Comparison of ENCODE assay signal across 21 cellular contexts in the genomic region with DNA sequence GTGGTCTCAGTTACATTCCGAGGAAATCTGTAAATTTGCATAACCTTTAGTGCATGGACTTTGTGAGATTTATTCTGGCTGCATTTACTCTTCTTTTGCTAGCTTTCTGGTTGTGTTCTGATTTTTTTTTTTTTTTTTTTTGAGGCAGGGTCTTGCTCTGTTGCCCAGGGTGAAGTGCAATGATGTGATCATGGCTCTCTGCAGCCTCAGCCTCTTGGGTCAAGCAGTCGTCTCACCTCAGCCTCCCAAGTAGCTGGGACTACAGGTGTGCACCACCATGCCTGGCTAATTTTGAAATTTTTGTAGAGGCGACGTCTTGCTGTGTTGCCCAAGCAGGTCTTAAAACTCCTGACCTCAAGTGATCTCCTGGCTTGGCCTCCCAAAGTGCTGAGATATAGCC. TPM values are rescaled to one million over a fixed set of nuclear protein-coding genes. Genes with fewer than 3 reads are reported as not detected.
DNase-seq lines count a peak whose midpoint lies in the region; ATAC-seq and TF ChIP-seq lines count a peak whose summit lies in the region.
"Had no signal": no experiment of that assay in that cellular context is flagged by ENCODE, and none has a peak within 500 bp of the region (broad histone marks: within the 10 kb centered on the region; RNA-seq: fewer than 3 reads in every experiment).

No MANE protein-coding gene starts in this region.

- no peaks in the 10 kb centered on the region for H3K9me3 Mint-ChIP-seq in activated T-cell treated with anti-CD3 and anti-CD28 coated beads, Interleukin-2, amount 50 U/mL, for 24 hours
- H3K9me3 Mint-ChIP-seq in WTC11 (no peaks in the 10 kb centered on the region), chondrocyte (ENCODE audit: low read depth) (no peaks in the 10 kb centered on the region)
- H3K9me3 Mint-ChIP-seq in stimulated activated effector memory CD8-positive, alpha-beta T cell treated with anti-CD3 and anti-CD28 coated beads, Interleukin-12 subunit alpha, Interleukin-12 subunit beta, amount 100 ng/mL, for 72 hours, result no peaks in the 10 kb centered on the region
- H3K9me3 Mint-ChIP-seq: CD4-positive, CD25-positive, alpha-beta regulatory T cell; CD8-positive, alpha-beta memory T cell had no signal

- H3K36me3 Mint-ChIP-seq in activated T-cell treated with anti-CD3 and anti-CD28 coated beads, Interleukin-2, amount 50 U/mL, for 24 hours (ENCODE audit: low read depth), result peaks cover 80% of the 10 kb centered on the region
- peaks cover 37% of the 10 kb centered on the region for H3K36me3 Mint-ChIP-seq in WTC11
- H3K36me3 Mint-ChIP-seq in chondrocyte (ENCODE audit: low read depth), result peaks cover 5% of the 10 kb centered on the region
- peaks cover 76% of the 10 kb centered on the region for H3K36me3 Mint-ChIP-seq in stimulated activated effector memory CD8-positive, alpha-beta T cell treated with anti-CD3 and anti-CD28 coated beads, Interleukin-12 subunit alpha, Interleukin-12 subunit beta, amount 100 ng/mL, for 72 hours

- H3K27me3 Mint-ChIP-seq in activated T-cell treated with anti-CD3 and anti-CD28 coated beads, Interleukin-2, amount 50 U/mL, for 24 hours, result no peaks in the 10 kb centered on the region
- H3K27me3 Mint-ChIP-seq in WTC11 (ENCODE audit: low read depth) (no peaks in the 10 kb centered on the region), chondrocyte (ENCODE audit: low read depth) (no peaks in the 10 kb centered on the region)
- H3K27me3 Mint-ChIP-seq: B cell; CD4-positive, CD25-positive, alpha-beta regulatory T cell; CD8-positive, alpha-beta memory T cell had no signal

- POLR2A ChIA-PET in WTC11 (lab: Charles Lee), result no interaction called here

- DNase-seq in activated T-cell treated with anti-CD3 and anti-CD28 coated beads, Interleukin-2, amount 50 U/mL, for 24 hours, result no peak
- DNase-seq in activated T-cell treated with anti-CD3 and anti-CD28 coated beads, Interleukin-2, amount 50 U/mL, for 1 hour, result no peak
- DNase-seq in WTC11 (ENCODE audit: low spot score), result no peak
- DNase-seq in chondrocyte (ENCODE audit: low spot score), result no peak
- DNase-seq in stimulated activated effector memory CD8-positive, alpha-beta T cell treated with anti-CD3 and anti-CD28 coated beads, Interleukin-12 subunit alpha, Interleukin-12 subunit beta, amount 100 ng/mL, for 72 hours (ENCODE audit: low spot score in 2 of 2), result no peak
- no peak for DNase-seq in activated effector memory CD4-positive, alpha-beta T cell treated with Interleukin-2 at 50 U/mL for 16 hours
- no peak for DNase-seq in middle frontal gyrus (ENCODE audit: extremely low spot score, low spot score)
- no peak for DNase-seq in NCI-H345 (lab: John Stamatoyannopoulos, UW)
- DNase-seq: Calu3; CD4-positive, CD25-positive, alpha-beta regulatory T cell; CD8-positive, alpha-beta memory T cell; DMS53; DMS79 treated with DMSO at 0.1 percent for 48 hours; GF-D8; GM23248; H7; HCEC 1CT had no signal

- H3K27ac Mint-ChIP-seq in activated T-cell treated with anti-CD3 and anti-CD28 coated beads, Interleukin-2, amount 50 U/mL, for 24 hours, result peak overlapping the region; percentile 44
- H3K27ac Mint-ChIP-seq in WTC11 (no peak overlapping the region), chondrocyte (ENCODE audit: unreplicated experiment) (peak overlapping the region; percentile 32)
- peak overlapping the region; percentile 68 for H3K27ac Mint-ChIP-seq in stimulated activated effector memory CD8-positive, alpha-beta T cell treated with anti-CD3 and anti-CD28 coated beads, Interleukin-12 subunit alpha, Interleukin-12 subunit beta, amount 100 ng/mL, for 72 hours
- H3K27ac Mint-ChIP-seq: B cell had no signal

- ATAC-seq in WTC11, result no peak
- no peak for ATAC-seq in stimulated activated effector memory CD8-positive, alpha-beta T cell treated with anti-CD3 and anti-CD28 coated beads, Interleukin-12 subunit alpha, Interleukin-12 subunit beta, amount 100 ng/mL, for 72 hours

- H3K4me1 Mint-ChIP-seq in activated T-cell treated with anti-CD3 and anti-CD28 coated beads, Interleukin-2, amount 50 U/mL, for 24 hours (ENCODE audit: low read depth), result peaks cover 71% of the 10 kb centered on the region
- H3K4me1 Mint-ChIP-seq in WTC11 (peaks cover 10% of the 10 kb centered on the region; the same call in 1 of the 2 replicates), chondrocyte (ENCODE audit: low read depth) (peaks cover 9% of the 10 kb centered on the region)
- peaks cover 42% of the 10 kb centered on the region for H3K4me1 Mint-ChIP-seq in stimulated activated effector memory CD8-positive, alpha-beta T cell treated with anti-CD3 and anti-CD28 coated beads, Interleukin-12 subunit alpha, Interleukin-12 subunit beta, amount 100 ng/mL, for 72 hours

- no peak overlapping the region for H3K4me3 Mint-ChIP-seq in activated T-cell treated with anti-CD3 and anti-CD28 coated beads, Interleukin-2, amount 50 U/mL, for 24 hours
- H3K4me3 Mint-ChIP-seq in WTC11, result no peak overlapping the region
- no peak overlapping the region for H3K4me3 Mint-ChIP-seq in chondrocyte (ENCODE audit: unreplicated experiment)
- no peak overlapping the region for H3K4me3 Mint-ChIP-seq in stimulated activated effector memory CD8-positive, alpha-beta T cell treated with anti-CD3 and anti-CD28 coated beads, Interleukin-12 subunit alpha, Interleukin-12 subunit beta, amount 100 ng/mL, for 72 hours
- H3K4me3 Mint-ChIP-seq: B cell had no signal

- CTCF ChIA-PET in WTC11 (lab: Charles Lee), result no interaction called here

- TF ChIP-seq CTCF in WTC11 (IDR thresholded peaks at IDR 0.05) (no peak), chondrocyte (IDR thresholded peaks at IDR 0.05) (no peak)

TF ChIP-seq in WTC11, 78 proteins besides CTCF, POLR2A, EP300 and RAD21:
- TF ChIP-seq ZNF121 (CRISPR knock-in tag; IDR thresholded peaks at IDR 0.05) (peak; percentile 78), RORB (CRISPR knock-in tag; IDR thresholded peaks at IDR 0.05) (no peak), GABPB1 (CRISPR knock-in tag; IDR thresholded peaks at IDR 0.05) (no peak), SMAD4 (CRISPR knock-in tag; IDR thresholded peaks at IDR 0.05) (no peak)
- TF ChIP-seq, protein P1, sequence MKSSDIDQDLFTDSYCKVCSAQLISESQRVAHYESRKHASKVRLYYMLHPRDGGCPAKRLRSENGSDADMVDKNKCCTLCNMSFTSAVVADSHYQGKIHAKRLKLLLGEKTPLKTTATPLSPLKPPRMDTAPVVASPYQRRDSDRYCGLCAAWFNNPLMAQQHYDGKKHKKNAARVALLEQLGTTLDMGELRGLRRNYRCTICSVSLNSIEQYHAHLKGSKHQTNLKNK (CRISPR knock-in tag; IDR thresholded peaks at IDR 0.05), result no peak

RNA-seq across cellular contexts. Expression of a gene that starts 12.6 kb away (rescaled TPM):
- total RNA-seq in WTC11 (2021) (81.8 to 97.1 TPM (median 84.8 TPM) in 3 replicates), chondrocyte (70.6 to 81.1 TPM (median 76.0 TPM) in 3 replicates)

RNA-seq across cellular contexts. Expression of a gene that starts 25.5 kb away (rescaled TPM):
- 0.46 to 1.0 TPM (median 0.85 TPM) in 3 replicates for total RNA-seq in WTC11 (2021)
- total RNA-seq in chondrocyte, result 0.37 to 1.6 TPM (median 1.0 TPM) in 3 replicates
- total RNA-seq: Calu3, Daoy, G401 had no signal

RNA-seq across cellular contexts. Expression of a gene that starts 52.6 kb away (rescaled TPM):
- not detected in 3 replicates for total RNA-seq in WTC11 (2021)
- not detected in 3 replicates for total RNA-seq in chondrocyte
- total RNA-seq: B cell; Calu3; CD4-positive, CD25-positive, alpha-beta regulatory T cell; CD8-positive, alpha-beta memory T cell; Daoy; G401; GM23248; H1; H7 had no signal
